Comparison of ENCODE assay signal across 27 cellular contexts in the genomic region with DNA sequence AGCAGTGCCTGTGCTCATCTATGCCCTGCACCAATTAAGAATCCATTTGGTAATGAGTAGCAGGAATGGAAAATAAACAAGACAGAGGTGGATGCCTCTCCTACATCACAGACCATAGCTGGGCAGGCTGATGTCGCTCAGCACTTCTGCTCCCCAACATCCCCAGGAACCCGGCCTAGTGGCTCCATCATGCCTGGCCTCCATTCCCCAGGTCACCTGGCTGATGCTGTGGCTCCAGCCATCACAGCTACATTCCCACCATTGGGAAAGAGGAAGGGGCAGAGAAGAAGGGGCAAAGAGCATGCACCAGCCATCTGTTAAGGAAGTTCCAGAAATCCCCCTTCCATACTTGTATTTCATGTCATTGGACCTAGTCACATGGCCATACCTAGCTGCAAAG.
"Had no signal": no experiment of that assay in that cellular context is flagged by ENCODE, and none has a peak within 500 bp of the region (broad histone marks: within the 10 kb centered on the region; RNA-seq: fewer than 3 reads in every experiment).

No MANE protein-coding gene starts in this region.

- H3K27me3 Mint-ChIP-seq: activated CD8-positive, alpha-beta T cell treated with anti-CD3 and anti-CD28 coated beads for 36 hours; activated naive CD4-positive, alpha-beta T cell treated with anti-CD3 and anti-CD28 coated beads, Interleukin-2, amount 10 ng/mL, durations not matched to agents 7 days and 5 days had no signal

- H3K9ac ChIP-seq: SK-N-SH had no signal

- ATAC-seq: activated CD4-positive, alpha-beta T cell treated with anti-CD3 and anti-CD28 coated beads for 36 hours; activated CD8-positive, alpha-beta T cell treated with anti-CD3 and anti-CD28 coated beads for 36 hours; activated T-cell treated with anti-CD3 and anti-CD28 coated beads, Interleukin-2, amount 50 U/mL, for 72 hours; Panc1 had no signal

- H3K36me3 ChIP-seq: brain microvascular endothelial cell, SJCRH30, WERI-Rb-1 had no signal

- H3K4me2 ChIP-seq: SK-N-SH had no signal

- H3K27ac Mint-ChIP-seq: activated CD4-positive, alpha-beta T cell treated with anti-CD3 and anti-CD28 coated beads for 36 hours; activated CD8-positive, alpha-beta T cell treated with anti-CD3 and anti-CD28 coated beads for 36 hours; activated naive CD4-positive, alpha-beta T cell treated with anti-CD3 and anti-CD28 coated beads, Interleukin-2, amount 10 ng/mL, durations not matched to agents 7 days and 5 days; activated naive CD8-positive, alpha-beta T cell treated with anti-CD3 and anti-CD28 coated beads for 36 hours; activated T-cell treated with anti-CD3 and anti-CD28 coated beads, Interleukin-2, amount 50 U/mL, for 72 hours; activated T-helper 2 cell treated with anti-CD3 and anti-CD28 coated beads, Interferon-gamma antibody, Interleukin-2, Interleukin-4, amounts not matched to agents 10 μg/mL and 5 μg/mL and 100 μg/mL, durations not matched to agents 14 hours and 24 hours and 36 hours had no signal

- DNase-seq: activated CD4-positive, alpha-beta T cell treated with anti-CD3 and anti-CD28 coated beads for 36 hours; activated CD8-positive, alpha-beta memory T cell treated with anti-CD3 and anti-CD28 coated beads, Interleukin-2, amount 50 U/mL, for 4 hours; activated CD8-positive, alpha-beta T cell treated with anti-CD3 and anti-CD28 coated beads for 36 hours; activated gamma-delta T cell treated with Interleukin-2 at 50 U/mL for 16 hours; activated naive CD4-positive, alpha-beta T cell treated with anti-CD3 and anti-CD28 coated beads, Interleukin-2, amount 10 ng/mL, durations not matched to agents 7 days and 5 days; activated naive CD8-positive, alpha-beta T cell treated with anti-CD3 and anti-CD28 coated beads for 36 hours; activated T-cell treated with anti-CD3 and anti-CD28 coated beads, Interleukin-2, amount 50 U/mL, for 72 hours; brain microvascular endothelial cell; caudate nucleus; Kasumi-1; NCI-H1092 treated with DMSO at 0.1 percent for 48 hours; NCI-H1417 treated with DMSO at 0.1 percent for 48 hours; NCI-H1694; NCI-H2029; NCI-H345; NCI-H510A; NCI-H526 treated with DMSO at 0.1 percent for 48 hours; NK-92 treated with Interleukin-12 subunit alpha and Interleukin-12 subunit beta, amount 100 ng/mL, for 24 hours; OCI-M1; Right ventricle myocardium superior; RPMI8226; SJCRH30; SK-N-SH; T-helper 1 cell; WERI-Rb-1 had no signal

- H3K27me3 ChIP-seq: brain microvascular endothelial cell, SJCRH30 had no signal

- H3K4me1 Mint-ChIP-seq: activated CD4-positive, alpha-beta T cell treated with anti-CD3 and anti-CD28 coated beads for 36 hours; activated naive CD4-positive, alpha-beta T cell treated with anti-CD3 and anti-CD28 coated beads, Interleukin-2, amount 10 ng/mL, durations not matched to agents 7 days and 5 days; activated naive CD8-positive, alpha-beta T cell treated with anti-CD3 and anti-CD28 coated beads for 36 hours had no signal

- H3K9me3 ChIP-seq: SJCRH30, SK-N-SH had no signal

- H3K9me3 Mint-ChIP-seq: activated T-helper 2 cell treated with anti-CD3 and anti-CD28 coated beads, Interferon-gamma antibody, Interleukin-2, Interleukin-4, amounts not matched to agents 10 μg/mL and 5 μg/mL and 100 μg/mL, durations not matched to agents 14 hours and 24 hours and 36 hours had no signal

- H3K4me1 ChIP-seq: SJCRH30 had no signal

- H3K4me3 ChIP-seq: SJCRH30 had no signal

- H3K27ac ChIP-seq: brain microvascular endothelial cell, SJCRH30, WERI-Rb-1 had no signal

- H3K4me3 Mint-ChIP-seq: activated CD4-positive, alpha-beta T cell treated with anti-CD3 and anti-CD28 coated beads for 36 hours; activated CD8-positive, alpha-beta T cell treated with anti-CD3 and anti-CD28 coated beads for 36 hours; activated naive CD4-positive, alpha-beta T cell treated with anti-CD3 and anti-CD28 coated beads, Interleukin-2, amount 10 ng/mL, durations not matched to agents 7 days and 5 days; activated naive CD8-positive, alpha-beta T cell treated with anti-CD3 and anti-CD28 coated beads for 36 hours; activated T-cell treated with anti-CD3 and anti-CD28 coated beads, Interleukin-2, amount 50 U/mL, for 72 hours had no signal

- H3K36me3 Mint-ChIP-seq: activated naive CD4-positive, alpha-beta T cell treated with anti-CD3 and anti-CD28 coated beads, Interleukin-2, amount 10 ng/mL, durations not matched to agents 7 days and 5 days; activated naive CD8-positive, alpha-beta T cell treated with anti-CD3 and anti-CD28 coated beads for 36 hours had no signal
